In genomic region chr1:40884055-40884795, GRCh38 we compare ENCODE assay signal across 12 cellular contexts. TPM values are rescaled to one million over a fixed set of nuclear protein-coding genes. Genes with fewer than 3 reads are reported as not detected.
DNase-seq lines count a peak whose midpoint lies in the region; ATAC-seq and TF ChIP-seq lines count a peak whose summit lies in the region.
"Had no signal": no experiment of that assay in that cellular context is flagged by ENCODE, and none has a peak within 500 bp of the region (broad histone marks: within the 10 kb centered on the region; RNA-seq: fewer than 3 reads in every experiment).

No MANE protein-coding gene starts in this region.

- no peak overlapping the region for H3K27ac ChIP-seq in GM23338 (ENCODE audit: low read depth)
- no peak overlapping the region for H3K27ac ChIP-seq in right cardiac atrium (ENCODE audit: low read length)

- 22% methylated on average over 73 of the region's 73 CpGs for WGBS in right cardiac atrium

- intact Hi-C loops in right cardiac atrium (cut with DNase I), result no loop called here

- H3K4me3 Mint-ChIP-seq in GM23338, result peak overlapping the region; percentile 70
- H3K4me3 Mint-ChIP-seq in activated naive CD8-positive, alpha-beta T cell treated with anti-CD3 and anti-CD28 coated beads for 36 hours, result peak overlapping the region; percentile 40
- H3K4me3 Mint-ChIP-seq: memory B cell had no signal

- H3K9me3 ChIP-seq in right cardiac atrium (ENCODE audit: control insufficient read depth, low read length), result no peaks in the 10 kb centered on the region

- peak; percentile 90 for ATAC-seq in GM23338
- ATAC-seq in right cardiac atrium, result peak; percentile 7 to 12
- ATAC-seq in HG02884 (IDR thresholded peaks at IDR 0.05; ENCODE audit: unreplicated experiment), result no peak
- ATAC-seq: HCT116 had no signal

- no peaks in the 10 kb centered on the region for H3K36me3 ChIP-seq in GM23338 (ENCODE audit: insufficient read depth)

- DNase-seq in GM23338 (ENCODE audit: low spot score) (peak; percentile 62), right cardiac atrium (peak in 1 of 3 donors; percentile 50), retina (peak; percentile 38), SK-N-DZ (ENCODE audit: low spot score) (no peak), medulla oblongata (ENCODE audit: extremely low spot score) (no peak)
- DNase-seq in activated naive CD8-positive, alpha-beta T cell treated with anti-CD3 and anti-CD28 coated beads for 36 hours, result no peak
- DNase-seq: activated gamma-delta T cell treated with Interleukin-2 at 50 U/mL for 16 hours, DND-41, NCI-H1436 treated with DMSO at 0.1 percent for 48 hours had no signal

- H4K20me1 ChIP-seq in GM23338 (replicated peaks; ENCODE audit: insufficient read depth), result no peaks in the 10 kb centered on the region

- H3K27me3 ChIP-seq in GM23338 (ENCODE audit: insufficient read depth), result peaks cover 30% of the 10 kb centered on the region
- H3K27me3 ChIP-seq in right cardiac atrium (ENCODE audit: control insufficient read depth, insufficient read depth), result no peaks in the 10 kb centered on the region

- TF ChIP-seq CTCF in GM23338 (conservative IDR thresholded peaks at IDR 0.05; ENCODE audit: low read depth in 2 of 2), result no peak

- H3K4me3 ChIP-seq in GM23338 (peak overlapping the region; percentile 62), right cardiac atrium (ENCODE audit: low read length) (peak overlapping the region; percentile 16)

- no peaks in the 10 kb centered on the region for H3F3A ChIP-seq in GM23338 (replicated peaks; ENCODE audit: low read depth)

- H3K4me2 ChIP-seq in GM23338, result peak overlapping the region; percentile 79

- H3K27me3 Mint-ChIP-seq in GM23338 (ENCODE audit: insufficient read depth, low read depth, poor library complexity), result peaks cover 24% of the 10 kb centered on the region
- H3K27me3 Mint-ChIP-seq in activated naive CD8-positive, alpha-beta T cell treated with anti-CD3 and anti-CD28 coated beads for 36 hours, result peaks cover 57% of the 10 kb centered on the region

- H3K4me1 ChIP-seq in GM23338 (ENCODE audit: insufficient read depth) (peaks cover 4% of the 10 kb centered on the region; the same call in 1 of the 2 replicates), right cardiac atrium (ENCODE audit: control insufficient read depth, insufficient read depth, low read length) (no peaks in the 10 kb centered on the region)

- H3K9me2 ChIP-seq in GM23338 (ENCODE audit: insufficient read depth), result no peaks in the 10 kb centered on the region

- H3K9me3 Mint-ChIP-seq in GM23338, result no peaks in the 10 kb centered on the region
- no peaks in the 10 kb centered on the region for H3K9me3 Mint-ChIP-seq in activated naive CD8-positive, alpha-beta T cell treated with anti-CD3 and anti-CD28 coated beads for 36 hours
- H3K9me3 Mint-ChIP-seq: memory B cell had no signal

- H3K36me3 Mint-ChIP-seq in GM23338 (ENCODE audit: low read depth), result no peaks in the 10 kb centered on the region
- H3K36me3 Mint-ChIP-seq in activated naive CD8-positive, alpha-beta T cell treated with anti-CD3 and anti-CD28 coated beads for 36 hours, result peaks cover 2% of the 10 kb centered on the region

- H3K27ac Mint-ChIP-seq in GM23338, result no peak overlapping the region
- H3K27ac Mint-ChIP-seq in activated naive CD8-positive, alpha-beta T cell treated with anti-CD3 and anti-CD28 coated beads for 36 hours, result no peak overlapping the region
- H3K27ac Mint-ChIP-seq: memory B cell had no signal

- no peaks in the 10 kb centered on the region for H3K79me2 ChIP-seq in GM23338 (replicated peaks; ENCODE audit: insufficient read depth)

- peaks cover 10% of the 10 kb centered on the region for H3K4me1 Mint-ChIP-seq in GM23338
- H3K4me1 Mint-ChIP-seq in activated naive CD8-positive, alpha-beta T cell treated with anti-CD3 and anti-CD28 coated beads for 36 hours, result peaks cover 3% of the 10 kb centered on the region

- peak overlapping the region; percentile 95 for H2AFZ ChIP-seq in GM23338

TF ChIP-seq in GM23338, 12 proteins besides CTCF, POLR2A, EP300 and RAD21:
- TF ChIP-seq EZH2 (IDR thresholded peaks at IDR 0.05; ENCODE audit: low read depth, unreplicated experiment) (peak; percentile 1), ZNF331 (CRISPR knock-in tag; IDR thresholded peaks at IDR 0.05; ENCODE audit: low read depth) (no peak)

RNA-seq across cellular contexts. Expression of gene CITED4, which starts 22.1 kb away (rescaled TPM):
- total RNA-seq in GM23338 (2014; rRNA removed; shearing (Covaris generic)), result 16.4 and 18.7 TPM in 2 replicates
- 2.9 and 7.7 TPM in 2 replicates for polyA plus RNA-seq in GM23338 (2016; fragmentation: Nextera tagmentation; extraction: Ambion mirVana)
- 1 to 10 TPM; 4.3 to 5.3 TPM for total RNA-seq in activated naive CD8-positive, alpha-beta T cell treated with anti-CD3 and anti-CD28 coated beads for 36 hours
- 10 to 100 TPM; 19.9 to 44.5 (median 38.2) TPM for total RNA-seq in right cardiac atrium
- polyA plus RNA-seq in right cardiac atrium, result 13.7 TPM
- polyA plus RNA-seq in SK-N-DZ (2014; cell fraction: cytosol; rRNA removed), result 5.2 and 9.1 TPM in 2 replicates
- polyA plus RNA-seq in SK-N-DZ (2014; cell fraction: nucleus; rRNA removed), result 3.8 and 5.3 TPM in 2 replicates

Comparison
In these comparisons a context has a peak if more than half of its experiments do, and no peak if none do; other contexts are left out.
1. DNase-seq: peak in GM23338 (single experiment) and retina (single experiment); none in activated naive CD8-positive, alpha-beta T cell treated with anti-CD3 and anti-CD28 coated beads for 36 hours (single experiment), SK-N-DZ (single experiment) and medulla oblongata (single experiment).